In the genomic region with DNA sequence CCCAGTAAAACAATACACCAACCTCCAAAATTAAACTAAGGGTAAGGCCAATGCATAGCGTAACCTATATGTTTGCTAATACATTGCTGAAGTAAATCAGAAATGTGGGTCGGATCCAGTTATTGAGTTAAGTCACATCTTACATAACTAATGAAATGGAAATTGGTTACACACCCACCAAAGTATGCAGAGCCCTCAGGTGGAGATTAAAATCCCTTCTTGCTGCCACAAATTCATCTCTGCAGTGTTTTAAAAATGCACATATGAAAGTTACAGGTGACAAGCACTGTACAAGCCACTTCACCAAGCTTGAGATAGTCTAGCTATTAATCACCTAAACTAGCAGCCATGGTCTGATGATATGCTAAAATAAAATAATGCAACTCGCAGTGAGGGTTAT, we compare ENCODE assay signal across 25 cellular contexts.
A peak's percentile ranks its signal among the peaks of the same experiment; 100 is the strongest.
DNase-seq lines count a peak whose midpoint lies in the region; FAIRE-seq and TF ChIP-seq lines count a peak whose summit lies in the region.
"Had no signal": no experiment of that assay in that cellular context is flagged by ENCODE, and none has a peak within 500 bp of the region (broad histone marks: within the 10 kb centered on the region; RNA-seq: fewer than 3 reads in every experiment).

No MANE protein-coding gene starts in this region.

- CTCF ChIA-PET in GM10248 (lab: Yijun Ruan, JAX): interaction anchor here (1.0 to 1.8 kb wide), 5 partner anchors 7 to 105 kb away, joined by 3 to 4 read pairs (median 3); no protein-coding TSS in a partner anchor

- DNase-seq in DMS79 treated with DMSO at 0.1 percent for 48 hours (lab: John Stamatoyannopoulos, UW) (peak; percentile 11), DMS79 (lab: John Stamatoyannopoulos, UW) (no peak), epithelial cell of esophagus (ENCODE audit: low read depth) (peak; percentile 39), kidney tubule cell (ENCODE audit: low spot score) (peak; percentile 25), urothelium cell line (ENCODE audit: low spot score) (no peak), AG08395 (ENCODE audit: low spot score) (no peak), GM10248 (ENCODE audit: extremely low spot score) (no peak), HuH-7 (ENCODE audit: low spot score) (no peak)
- DNase-seq: ACHN; CD4-positive, alpha-beta T cell; DMS53; EL; GDM1; GOT3; HCEC 1CT; MG63; NCI-H1694; NCI-H2029 treated with DMSO at 0.1 percent for 48 hours; NCI-H446 treated with DMSO at 0.1 percent for 48 hours; NCI-H82; NK-92 treated with Interleukin-12 subunit alpha and Interleukin-12 subunit beta, amount 100 ng/mL, for 24 hours; PC-9; SJCRH30 had no signal

- FAIRE-seq in urothelium cell line (lab: Jason Lieb, UNC): peak; percentile 62
- FAIRE-seq: HepG2 had no signal

- TF ChIP-seq CTCF in epithelial cell of esophagus (IDR thresholded peaks at IDR 0.05; ENCODE audit: insufficient read depth, low read depth, low read length, missing control alignments) (no peak), GM10248 (IDR thresholded peaks at IDR 0.05; ENCODE audit: control extremely low read depth, extremely low read depth, low read depth, missing control alignments) (no peak)

- POLR2A ChIA-PET in GM10248 (lab: Yijun Ruan, JAX): no interaction called here

- H3K4me3 ChIP-seq in epithelial cell of esophagus (ENCODE audit: low read length): no peak overlapping the region
- H3K4me3 ChIP-seq: K562, MG63, PC-9, SJCRH30 had no signal

Comparison
In these comparisons a context has a peak if more than half of its experiments do, and no peak if none do; other contexts are left out.
1. DNase-seq: peak in DMS79 treated with DMSO at 0.1 percent for 48 hours (single experiment), epithelial cell of esophagus (single experiment) and kidney tubule cell (single experiment); none in DMS79 (single experiment), urothelium cell line (single experiment), AG08395 (single experiment), GM10248 (single experiment) and HuH-7 (single experiment).